Comparison of ENCODE assay signal across 1 cellular context in the genomic region with DNA sequence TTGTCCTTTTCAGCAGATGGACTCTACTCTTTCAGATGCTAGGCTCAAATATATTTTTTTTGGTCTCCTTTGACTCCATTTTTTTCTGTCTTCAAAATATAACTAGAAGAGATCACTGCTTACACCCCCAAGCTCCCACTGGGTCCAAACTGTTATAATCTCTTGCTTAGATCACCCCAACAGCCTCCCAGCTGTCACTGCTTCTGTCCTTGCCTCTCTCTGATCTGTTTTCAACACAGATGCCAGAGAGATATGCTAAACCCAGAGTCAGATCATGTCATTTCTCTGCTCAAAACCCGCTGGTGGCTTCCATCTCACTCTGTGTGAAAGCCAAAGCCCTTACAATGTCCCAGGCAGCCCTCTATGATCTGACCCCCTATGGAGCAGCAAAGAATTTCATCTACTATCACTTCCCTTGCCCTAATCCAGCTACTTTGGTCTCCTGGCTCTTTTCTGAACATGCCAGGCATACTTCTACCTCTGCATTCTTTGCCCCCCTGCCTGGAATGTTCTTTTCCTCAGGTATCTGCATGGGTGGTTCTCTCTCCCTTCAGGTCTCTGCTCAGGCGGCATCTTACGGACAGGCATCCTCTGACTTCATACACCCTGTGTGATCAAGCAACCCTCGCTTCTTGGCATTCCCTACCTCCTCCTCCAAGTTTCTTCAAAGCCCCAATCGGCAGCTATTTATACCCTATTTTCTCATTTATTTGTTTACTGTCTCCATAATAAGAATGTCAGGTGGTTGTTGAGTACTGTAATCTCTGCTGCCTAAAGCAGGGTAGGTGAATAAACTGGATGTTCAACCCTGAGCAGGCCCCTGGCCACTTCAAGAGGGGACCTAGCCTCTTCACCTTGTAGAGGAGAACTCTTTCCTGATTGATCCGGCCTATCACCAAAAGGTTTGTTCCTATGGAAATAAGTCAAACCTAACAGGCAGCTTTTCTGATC.
A peak's percentile ranks its signal among the peaks of the same experiment; 100 is the strongest.
TF ChIP-seq lines count a peak whose summit lies in the region.

No MANE protein-coding gene starts in this region.

TF ChIP-seq in H1, 55 proteins besides CTCF, POLR2A, EP300 and RAD21:
- TF ChIP-seq SAP30 (IDR thresholded peaks at IDR 0.05; ENCODE audit: insufficient read depth, insufficient replicate concordance, low read length): no peak
- TF ChIP-seq TEAD4 (IDR thresholded peaks at IDR 0.05; ENCODE audit: low read depth, low read length): peak; percentile 91
